1 cellular context compared by ENCODE assay signal in genomic region chr2:95390272-95390880, GRCh38.
TF ChIP-seq lines count a peak whose summit lies in the region.

No MANE protein-coding gene starts in this region.

TF ChIP-seq in HepG2, 621 proteins besides CTCF, POLR2A, EP300 and RAD21 (continued from another document and continues in another):
- TF ChIP-seq NFKB2 (CRISPR knock-in tag; IDR thresholded peaks at IDR 0.05; ENCODE audit: borderline replicate concordance) (peak; percentile 38; the same call in 1 of the 2 replicates), SALL1 (CRISPR knock-in tag; IDR thresholded peaks at IDR 0.05) (peak; percentile 94), RNF2 (conservative IDR thresholded peaks at IDR 0.05; ENCODE audit: low read depth) (peak; percentile 76), SMC3 (IDR thresholded peaks at IDR 0.05; ENCODE audit: low read length) (peak; percentile 17; the same call in 1 of the 2 replicates), ZNF44 (CRISPR knock-in tag; IDR thresholded peaks at IDR 0.05) (0 out of 2 replicates have a peak, but pooled peaks have one; percentile 71), E2F1 (CRISPR knock-in tag; IDR thresholded peaks at IDR 0.05) (no peak), ZNF274 (CRISPR knock-in tag; IDR thresholded peaks at IDR 0.05) (0 out of 2 replicates have a peak, but pooled peaks have one; percentile 36), ZNF629 (CRISPR knock-in tag; conservative IDR thresholded peaks at IDR 0.05) (peak; percentile 31; the same call in 1 of the 2 replicates), MEIS2 (CRISPR knock-in tag; IDR thresholded peaks at IDR 0.05) (peak; percentile 60; the same call in 1 of the 2 replicates), HMGXB3 (CRISPR knock-in tag; IDR thresholded peaks at IDR 0.05; ENCODE audit: borderline replicate concordance) (0 out of 2 replicates have a peak, but pooled peaks have one; percentile 49), NFIC (IDR thresholded peaks at IDR 0.05; ENCODE audit: low read length) (0 out of 2 replicates have a peak, but pooled peaks have one; percentile 56), SOX6 (IDR thresholded peaks at IDR 0.05) (no peak), SOX6 (CRISPR knock-in tag; IDR thresholded peaks at IDR 0.05) (peak; percentile 85), ISL2 (CRISPR knock-in tag; IDR thresholded peaks at IDR 0.05) (peak; percentile 42; the same call in 1 of the 2 replicates), CREB1 (IDR thresholded peaks at IDR 0.05) (no peak), CREB1 (CRISPR knock-in tag; IDR thresholded peaks at IDR 0.05) (peak; percentile 61; the same call in 1 of the 2 replicates), TRIM24 (CRISPR knock-in tag; IDR thresholded peaks at IDR 0.05) (peak; percentile 97), SP2 (CRISPR knock-in tag; IDR thresholded peaks at IDR 0.05) (no peak), ZNF687 (CRISPR knock-in tag; IDR thresholded peaks at IDR 0.05) (peak; percentile 80), GPBP1L1 (CRISPR knock-in tag; IDR thresholded peaks at IDR 0.05) (no peak), JUNB (CRISPR knock-in tag; IDR thresholded peaks at IDR 0.05; ENCODE audit: borderline replicate concordance) (no peak), ZBTB38 (CRISPR knock-in tag; IDR thresholded peaks at IDR 0.05) (peak; percentile 13; the same call in 1 of the 2 replicates), ZNF713 (CRISPR knock-in tag; IDR thresholded peaks at IDR 0.05) (no peak), ZNF615 (CRISPR knock-in tag; IDR thresholded peaks at IDR 0.05; ENCODE audit: borderline replicate concordance) (no peak), HNF4G (IDR thresholded peaks at IDR 0.05; ENCODE audit: borderline replicate concordance, low read depth, low read length) (peak; percentile 99), HNF4G (CRISPR knock-in tag; IDR thresholded peaks at IDR 0.05; ENCODE audit: borderline replicate concordance, low read depth) (peak; percentile 91), PAXIP1 (CRISPR knock-in tag; conservative IDR thresholded peaks at IDR 0.05) (peak; percentile 98), ZNF772 (CRISPR knock-in tag; IDR thresholded peaks at IDR 0.05) (peak; percentile 60; the same call in 1 of the 2 replicates), MAX (IDR thresholded peaks at IDR 0.05) (peak; percentile 83), JDP2 (CRISPR knock-in tag; IDR thresholded peaks at IDR 0.05; ENCODE audit: borderline replicate concordance) (no peak), CBX2 (IDR thresholded peaks at IDR 0.05; ENCODE audit: low read depth, low read length) (no peak), CBX2 (CRISPR knock-in tag; IDR thresholded peaks at IDR 0.05; ENCODE audit: low read depth) (no peak), GLMP (CRISPR knock-in tag; IDR thresholded peaks at IDR 0.05; ENCODE audit: borderline replicate concordance) (no peak), RARA (CRISPR knock-in tag; IDR thresholded peaks at IDR 0.05) (peak; percentile 90), ZNF224 (CRISPR knock-in tag; IDR thresholded peaks at IDR 0.05) (0 out of 2 replicates have a peak, but pooled peaks have one; percentile 48), ZNF256 (CRISPR knock-in tag; conservative IDR thresholded peaks at IDR 0.05) (no peak), EED (CRISPR knock-in tag; IDR thresholded peaks at IDR 0.05) (no peak), ELF1 (CRISPR knock-in tag; IDR thresholded peaks at IDR 0.05) (peak; percentile 54), ZNF12 (CRISPR knock-in tag; IDR thresholded peaks at IDR 0.05) (peak; percentile 14; the same call in 1 of the 2 replicates), ZNF580 (CRISPR knock-in tag; IDR thresholded peaks at IDR 0.05; ENCODE audit: borderline replicate concordance, low read depth) (peak; percentile 37; the same call in 1 of the 2 replicates), GTF3A (CRISPR knock-in tag; conservative IDR thresholded peaks at IDR 0.05) (no peak), ZNF720 (CRISPR knock-in tag; IDR thresholded peaks at IDR 0.05) (no peak), ZFY (CRISPR knock-in tag; IDR thresholded peaks at IDR 0.05) (peak; percentile 57), HNF1B (CRISPR knock-in tag; IDR thresholded peaks at IDR 0.05) (peak; percentile 82), ZMAT3 (CRISPR knock-in tag; conservative IDR thresholded peaks at IDR 0.05) (0 out of 2 replicates have a peak, but pooled peaks have one; percentile 61), NFRKB (IDR thresholded peaks at IDR 0.05) (no peak), SAP130 (CRISPR knock-in tag; IDR thresholded peaks at IDR 0.05; ENCODE audit: low read depth) (peak; percentile 71), BCL6 (CRISPR knock-in tag; IDR thresholded peaks at IDR 0.05) (peak; percentile 95), ATF1 (CRISPR knock-in tag; IDR thresholded peaks at IDR 0.05) (no peak), BRD4 (CRISPR knock-in tag; IDR thresholded peaks at IDR 0.05) (0 out of 2 replicates have a peak, but pooled peaks have one; percentile 30), CEBPB (IDR thresholded peaks at IDR 0.05; ENCODE audit: borderline replicate concordance, low read depth, low read length) (peak; percentile 91), ZNF577 (CRISPR knock-in tag; IDR thresholded peaks at IDR 0.05; ENCODE audit: borderline replicate concordance, low read depth) (no peak), PPARG (CRISPR knock-in tag; conservative IDR thresholded peaks at IDR 0.05) (0 out of 2 replicates have a peak, but pooled peaks have one; percentile 39)
